ENCODE assay signal across 19 cellular contexts in the genomic region with DNA sequence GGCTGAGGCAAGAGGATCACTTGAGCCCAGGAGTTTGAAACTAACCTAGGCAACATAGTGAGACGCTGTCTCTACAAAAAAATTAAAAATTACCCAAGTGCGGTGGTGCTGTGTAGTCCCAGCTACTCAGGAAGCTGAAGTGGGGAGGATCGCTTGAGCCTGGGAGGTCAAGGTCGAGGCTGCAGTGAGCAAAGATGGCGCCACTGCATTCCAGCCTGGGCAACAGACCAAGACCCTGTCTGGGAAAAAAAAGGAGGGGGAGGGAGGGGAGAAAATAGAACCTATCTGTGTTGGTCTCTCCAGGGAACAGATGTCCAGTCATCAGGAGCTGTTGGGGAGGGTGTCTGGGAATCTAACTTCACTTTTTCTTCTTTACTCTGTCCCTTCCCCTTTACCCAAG.
"Had no signal": no experiment of that assay in that cellular context is flagged by ENCODE, and none has a peak within 500 bp of the region (broad histone marks: within the 10 kb centered on the region; RNA-seq: fewer than 3 reads in every experiment).

No MANE protein-coding gene starts in this region.

- H3K36me3 ChIP-seq: neutrophil, tibial nerve, vagina, WERI-Rb-1 had no signal

- H3K27ac ChIP-seq: dorsolateral prefrontal cortex, neutrophil, tibial nerve, vagina, WERI-Rb-1 had no signal

- H3K27me3 ChIP-seq: dorsolateral prefrontal cortex, neutrophil, tibial nerve, vagina had no signal

- ATAC-seq: activated T-cell treated with anti-CD3 and anti-CD28 coated beads, Interleukin-2, amount 50 U/mL, for 72 hours; natural killer cell treated with Interleukin-12 subunit alpha and Interleukin-12 subunit beta and Interleukin-15 and Interleukin-18, amount 100 ng/mL, for 72 hours; stimulated activated naive CD8-positive, alpha-beta T cell treated with anti-CD3 and anti-CD28 coated beads, Interleukin-15, Interleukin-2, amounts not matched to agents 100 U/mL and 50 U/mL, for 24 hours had no signal

- H3K4me3 ChIP-seq: dorsolateral prefrontal cortex, tibial nerve, vagina had no signal

- H3K9me3 ChIP-seq: neutrophil, tibial nerve, vagina had no signal

- DNase-seq: activated CD4-positive, alpha-beta T cell treated with anti-CD3 and anti-CD28 coated beads, Interleukin-2, amount 50 U/mL, for 4 hours; activated gamma-delta T cell; activated T-cell treated with anti-CD3 and anti-CD28 coated beads, Interleukin-2, amount 50 U/mL, for 72 hours; amygdala; caudate nucleus; dorsolateral prefrontal cortex; foreskin melanocyte; glutamatergic neuron; mesendoderm; retina; stimulated activated CD4-positive, alpha-beta T cell treated with anti-CD3 and anti-CD28 coated beads, Interleukin-2, amount 100 ng/mL, for 24 hours; stimulated activated naive CD8-positive, alpha-beta T cell treated with anti-CD3 and anti-CD28 coated beads, Interleukin-15, Interleukin-2, amounts not matched to agents 100 U/mL and 50 U/mL, for 24 hours; substantia nigra; T-helper 2 cell; WERI-Rb-1 had no signal

- H3K4me1 ChIP-seq: tibial nerve, vagina had no signal
